Comparison of ENCODE assay signal across 12 cellular contexts in the genomic region with DNA sequence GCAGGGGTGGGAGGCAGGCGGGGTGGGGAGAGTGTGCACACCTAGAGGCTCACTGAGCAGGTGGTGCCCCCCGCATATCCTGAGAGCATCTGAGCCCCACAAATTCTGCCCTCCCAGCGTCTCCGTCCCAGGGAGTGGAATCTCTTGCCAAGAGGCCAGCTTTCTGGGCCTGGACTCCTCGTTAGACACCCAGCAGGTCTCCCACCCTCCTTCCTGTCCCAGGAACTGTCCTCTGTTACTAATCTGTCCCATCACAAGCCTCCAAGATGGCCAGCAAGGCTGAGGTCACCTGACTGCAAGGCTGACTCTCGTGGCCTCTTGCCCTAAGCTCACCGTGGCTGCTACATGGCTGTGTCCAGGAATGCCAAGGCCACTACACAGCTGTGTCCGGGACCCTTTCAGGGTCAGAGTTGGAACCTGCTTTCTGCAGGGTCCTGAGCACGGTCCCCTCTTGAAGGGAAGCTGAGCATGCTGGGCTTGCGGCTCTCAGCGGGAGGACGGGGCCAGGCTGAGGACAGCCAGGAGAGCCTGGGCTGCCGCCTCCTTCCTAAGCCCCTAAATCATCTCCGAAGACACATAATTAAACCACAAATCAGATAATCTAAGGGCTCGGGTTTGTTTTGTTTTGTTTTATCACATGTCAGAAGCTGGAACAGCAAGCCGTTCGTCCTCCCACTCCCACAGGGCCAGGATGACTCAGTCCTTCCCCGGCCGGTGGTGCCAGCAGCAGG.
DNase-seq lines count a peak whose midpoint lies in the region; ATAC-seq and TF ChIP-seq lines count a peak whose summit lies in the region.
"Had no signal": no experiment of that assay in that cellular context is flagged by ENCODE, and none has a peak within 500 bp of the region (broad histone marks: within the 10 kb centered on the region; RNA-seq: fewer than 3 reads in every experiment).

No MANE protein-coding gene starts in this region.

- ATAC-seq in left cardiac atrium: peak; percentile 68 to 96
- ATAC-seq in GM21360 (IDR thresholded peaks at IDR 0.05; ENCODE audit: unreplicated experiment): no peak
- no peak for ATAC-seq in GM18520 (IDR thresholded peaks at IDR 0.05; ENCODE audit: unreplicated experiment)
- ATAC-seq: foreskin keratinocyte had no signal

- intact Hi-C loops in left cardiac atrium (cut with DNase I): no loop called here
- intact Hi-C loops in sigmoid colon (cut with DNase I): no loop called here

- H3K9ac ChIP-seq in SK-N-SH: no peak overlapping the region

- WGBS in SK-N-SH (ENCODE audit: low lambda C conversion rate): 16% methylated on average over 18 of the region's 19 CpGs
- 48 to 50% methylated on average over 19 of the region's 19 CpGs for WGBS in sigmoid colon, 2 donors

- no peak overlapping the region for H3K27ac ChIP-seq in SK-N-SH (ENCODE audit: low read depth in 2 of 2, low read length in 1 of 2)
- H3K27ac ChIP-seq in sigmoid colon: peak overlapping the region; percentile 52 to 69 (median 60)
- H3K27ac ChIP-seq: foreskin keratinocyte, SJSA1, thyroid gland had no signal

- POLR2A ChIA-PET in SK-N-SH (lab: Yijun Ruan, JAX): no interaction called here
- POLR2A ChIA-PET in activated CD4-positive, alpha-beta T cell treated with anti-CD3 and anti-CD28 coated beads, Interleukin-2, amount 10 ng/mL, durations not matched to agents 7 days and 5 days (lab: Charles Lee): no interaction called here

- no peaks in the 10 kb centered on the region for H3K4me1 ChIP-seq in SK-N-SH (ENCODE audit: control insufficient read depth in 1 of 2, insufficient read depth in 2 of 2, low read depth in 1 of 2, low read length in 1 of 2)
- peaks cover 0 to 42% (median 30%) of the 10 kb centered on the region in 4 donors for H3K4me1 ChIP-seq in sigmoid colon
- H3K4me1 ChIP-seq: foreskin keratinocyte had no signal

- H2AFZ ChIP-seq in SK-N-SH (ENCODE audit: low read depth): no peak overlapping the region

- peaks cover 35% of the 10 kb centered on the region for H3K27me3 Mint-ChIP-seq in activated CD4-positive, alpha-beta T cell treated with anti-CD3 and anti-CD28 coated beads, Interleukin-2, amount 10 ng/mL, durations not matched to agents 7 days and 5 days

- no peak for TF ChIP-seq POLR2A in sigmoid colon (IDR thresholded peaks at IDR 0.05)

- H3K9me3 ChIP-seq in SK-N-SH: no peaks in the 10 kb centered on the region
- no peaks in the 10 kb centered on the region for H3K9me3 ChIP-seq in sigmoid colon
- H3K9me3 ChIP-seq: SJSA1, thyroid gland had no signal

- H3K27me3 ChIP-seq in SK-N-SH (ENCODE audit: insufficient read depth): peaks cover 13% of the 10 kb centered on the region
- H3K27me3 ChIP-seq in sigmoid colon: no peaks in the 10 kb centered on the region
- H3K27me3 ChIP-seq: foreskin keratinocyte, thyroid gland had no signal

- H3K4me2 ChIP-seq in SK-N-SH: peak overlapping the region; percentile 51; the same call in 1 of the 2 replicates

- peaks cover 8% of the 10 kb centered on the region for H3K4me1 Mint-ChIP-seq in activated CD4-positive, alpha-beta T cell treated with anti-CD3 and anti-CD28 coated beads, Interleukin-2, amount 10 ng/mL, durations not matched to agents 7 days and 5 days

- no peaks in the 10 kb centered on the region for H3F3A ChIP-seq in SK-N-SH (replicated peaks; ENCODE audit: insufficient read depth)

- DNase-seq in GM04503 (ENCODE audit: low read depth): peak; percentile 10
- DNase-seq in SK-N-SH: no peak
- DNase-seq in left cardiac atrium: peak; percentile 53
- peak; percentile 86 for DNase-seq in sigmoid colon
- DNase-seq in T1000 (lab: John Stamatoyannopoulos, UW): no peak
- DNase-seq in activated CD4-positive, alpha-beta T cell treated with anti-CD3 and anti-CD28 coated beads, Interleukin-2, amount 10 ng/mL, durations not matched to agents 7 days and 5 days: no peak
- DNase-seq: activated naive CD4-positive, alpha-beta T cell treated with anti-CD3 and anti-CD28 coated beads, Interleukin-2, amount 50 U/mL, for 16 hours; foreskin keratinocyte had no signal

- H3K36me3 ChIP-seq in SK-N-SH (replicated peaks in 1 of 2; ENCODE audit: control insufficient read depth in 1 of 2, insufficient read depth in 2 of 2, low read length in 1 of 2) (no peaks in the 10 kb centered on the region), sigmoid colon (no peaks in the 10 kb centered on the region)
- H3K36me3 ChIP-seq: SJSA1, thyroid gland had no signal

- no peaks in the 10 kb centered on the region for H3K9me2 ChIP-seq in SK-N-SH

- TF ChIP-seq CTCF in SK-N-SH (IDR thresholded peaks at IDR 0.05) (no peak), sigmoid colon (IDR thresholded peaks at IDR 0.05) (no peak)

- no peaks in the 10 kb centered on the region for H3K36me3 Mint-ChIP-seq in activated CD4-positive, alpha-beta T cell treated with anti-CD3 and anti-CD28 coated beads, Interleukin-2, amount 10 ng/mL, durations not matched to agents 7 days and 5 days (ENCODE audit: low read depth)

- no peaks in the 10 kb centered on the region for H3K9me3 Mint-ChIP-seq in activated CD4-positive, alpha-beta T cell treated with anti-CD3 and anti-CD28 coated beads, Interleukin-2, amount 10 ng/mL, durations not matched to agents 7 days and 5 days

- no peak for TF ChIP-seq RAD21 in SK-N-SH (IDR thresholded peaks at IDR 0.05; ENCODE audit: low read length)

- no peaks in the 10 kb centered on the region for H4K20me1 ChIP-seq in SK-N-SH (ENCODE audit: insufficient read depth)

- no peak overlapping the region for H3K27ac Mint-ChIP-seq in activated CD4-positive, alpha-beta T cell treated with anti-CD3 and anti-CD28 coated beads, Interleukin-2, amount 10 ng/mL, durations not matched to agents 7 days and 5 days

- no peak overlapping the region for H3K4me3 Mint-ChIP-seq in activated CD4-positive, alpha-beta T cell treated with anti-CD3 and anti-CD28 coated beads, Interleukin-2, amount 10 ng/mL, durations not matched to agents 7 days and 5 days

- TF ChIP-seq EP300 in SK-N-SH (IDR thresholded peaks at IDR 0.05; ENCODE audit: borderline replicate concordance in 1 of 2, low read depth in 1 of 2, low read length in 1 of 2): no peak
- peak in 1 of 4 donors; percentile 38 for TF ChIP-seq EP300 in sigmoid colon (IDR thresholded peaks at IDR 0.05)

- no peaks in the 10 kb centered on the region for H3K79me2 ChIP-seq in SK-N-SH (ENCODE audit: insufficient read depth)

- H3K4me3 ChIP-seq in SK-N-SH (ENCODE audit: low read depth in 2 of 2, low read length in 1 of 2) (peak overlapping the region in 1 of 2 experiments; percentile 39; a peak in 1 of 4 replicates), sigmoid colon (peak overlapping the region in 3 of 4 donors; percentile 1 to 20 (median 9))
- H3K4me3 ChIP-seq: SJSA1, thyroid gland had no signal

- CTCF ChIA-PET in SK-N-SH (lab: Yijun Ruan, JAX): no interaction called here
- CTCF ChIA-PET in activated CD4-positive, alpha-beta T cell treated with anti-CD3 and anti-CD28 coated beads, Interleukin-2, amount 10 ng/mL, durations not matched to agents 7 days and 5 days (lab: Charles Lee): no interaction called here

TF ChIP-seq in SK-N-SH, 30 proteins besides CTCF, POLR2A, EP300 and RAD21:
- TF ChIP-seq NFIC (IDR thresholded peaks at IDR 0.05; ENCODE audit: borderline replicate concordance) (no peak; the same call in 1 of the 2 replicates), YY1 (IDR thresholded peaks at IDR 0.05; ENCODE audit: low read depth) (no peak), GATA2 (CRISPR knock-in tag; IDR thresholded peaks at IDR 0.05) (no peak), FOXM1 (IDR thresholded peaks at IDR 0.05; ENCODE audit: low read depth) (no peak), RCOR1 (IDR thresholded peaks at IDR 0.05; ENCODE audit: low read length) (no peak), TEAD4 (IDR thresholded peaks at IDR 0.05; ENCODE audit: borderline replicate concordance, insufficient read depth) (no peak), TCF12 (IDR thresholded peaks at IDR 0.05) (no peak), FOXJ3 (CRISPR knock-in tag; IDR thresholded peaks at IDR 0.05) (no peak)
- TF ChIP-seq, protein P1, sequence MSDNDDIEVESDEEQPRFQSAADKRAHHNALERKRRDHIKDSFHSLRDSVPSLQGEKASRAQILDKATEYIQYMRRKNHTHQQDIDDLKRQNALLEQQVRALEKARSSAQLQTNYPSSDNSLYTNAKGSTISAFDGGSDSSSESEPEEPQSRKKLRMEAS (IDR thresholded peaks at IDR 0.05; ENCODE audit: low read depth): no peak

Comparison
In these comparisons a context has a peak if more than half of its experiments do, and no peak if none do; other contexts are left out.
1. DNase-seq: peak in GM04503 (single experiment), left cardiac atrium (single experiment) and sigmoid colon (single experiment); none in SK-N-SH (single experiment), T1000 (single experiment) and activated CD4-positive, alpha-beta T cell treated with anti-CD3 and anti-CD28 coated beads, Interleukin-2, amount 10 ng/mL, durations not matched to agents 7 days and 5 days (single experiment).
2. H3K27ac ChIP-seq: peak in sigmoid colon (4 of 4); none in SK-N-SH (0 of 2).
3. ATAC-seq: peak in left cardiac atrium (2 of 2); none in GM21360 (single experiment) and GM18520 (single experiment).